Comparison of ENCODE assay signal across 14 cellular contexts in genomic region chr11:102464859-102465500, GRCh38. TPM values are rescaled to one million over a fixed set of nuclear protein-coding genes. Genes with fewer than 3 reads are reported as not detected.
A peak's percentile ranks its signal among the peaks of the same experiment; 100 is the strongest.
DNase-seq lines count a peak whose midpoint lies in the region; ATAC-seq, FAIRE-seq and TF ChIP-seq lines count a peak whose summit lies in the region.
"Had no signal": no experiment of that assay in that cellular context is flagged by ENCODE, and none has a peak within 500 bp of the region (broad histone marks: within the 10 kb centered on the region; RNA-seq: fewer than 3 reads in every experiment).

No MANE protein-coding gene starts in this region.

- H3K9me3 Mint-ChIP-seq in activated T-helper 17 cell treated with anti-CD3 and anti-CD28 coated beads, Interleukin-2, amount 50 U/mL, for 72 hours: no peaks in the 10 kb centered on the region
- H3K9me3 Mint-ChIP-seq: activated CD4-positive, alpha-beta memory T cell treated with anti-CD3 and anti-CD28 coated beads, Interleukin-2, amount 10 ng/mL, durations not matched to agents 7 days and 5 days; H9; neural crest cell had no signal

- no peaks in the 10 kb centered on the region for H3K36me3 Mint-ChIP-seq in activated T-helper 17 cell treated with anti-CD3 and anti-CD28 coated beads, Interleukin-2, amount 50 U/mL, for 72 hours (ENCODE audit: low read depth)

- no peaks in the 10 kb centered on the region for H3K27me3 Mint-ChIP-seq in activated T-helper 17 cell treated with anti-CD3 and anti-CD28 coated beads, Interleukin-2, amount 50 U/mL, for 72 hours
- H3K27me3 Mint-ChIP-seq: activated CD4-positive, alpha-beta memory T cell treated with anti-CD3 and anti-CD28 coated beads, Interleukin-2, amount 10 ng/mL, durations not matched to agents 7 days and 5 days had no signal

- no peak for TF ChIP-seq POLR2A in H54 (IDR thresholded peaks at IDR 0.05; ENCODE audit: low read depth, low read length)

- no peak overlapping the region for H3K27ac ChIP-seq in substantia nigra (ENCODE audit: low read depth, low read length, poor library complexity, severe bottlenecking)
- H3K27ac ChIP-seq: hepatocyte, transverse colon had no signal

- FAIRE-seq in H54 (lab: Jason Lieb, UNC): no peak

- ATAC-seq in GM18499 (IDR thresholded peaks at IDR 0.05; ENCODE audit: insufficient read depth, unreplicated experiment) (peak; percentile 50), GM19395 (IDR thresholded peaks at IDR 0.05; ENCODE audit: unreplicated experiment) (peak; percentile 59), HG03520 (IDR thresholded peaks at IDR 0.05; ENCODE audit: unreplicated experiment) (peak; percentile 39), GM19328 (IDR thresholded peaks at IDR 0.05; ENCODE audit: unreplicated experiment) (no peak)
- peak; percentile 71 for ATAC-seq in activated T-helper 17 cell treated with anti-CD3 and anti-CD28 coated beads, Interleukin-2, amount 50 U/mL, for 72 hours (replicated peaks)

- no peak for TF ChIP-seq CTCF in GM13977 (IDR thresholded peaks at IDR 0.05; ENCODE audit: extremely low read depth, insufficient read depth, missing control alignments)

- peaks cover 29% of the 10 kb centered on the region for H3K4me1 Mint-ChIP-seq in activated T-helper 17 cell treated with anti-CD3 and anti-CD28 coated beads, Interleukin-2, amount 50 U/mL, for 72 hours
- H3K4me1 Mint-ChIP-seq: H9, neural crest cell had no signal

- in situ Hi-C loops in GM13977 (cut with MboI; ENCODE audit: low pct_unique_long_range_greater_than_20kb, low sequenced_read_pairs, unreplicated experiment): no loop called here

- H3K27ac Mint-ChIP-seq in activated T-helper 17 cell treated with anti-CD3 and anti-CD28 coated beads, Interleukin-2, amount 50 U/mL, for 72 hours: peak overlapping the region; percentile 10
- H3K27ac Mint-ChIP-seq: activated CD4-positive, alpha-beta memory T cell treated with anti-CD3 and anti-CD28 coated beads, Interleukin-2, amount 10 ng/mL, durations not matched to agents 7 days and 5 days; H9 had no signal

- DNase-seq in H54 (ENCODE audit: insufficient read length, low spot score) (no peak), GM13977 (ENCODE audit: low spot score) (no peak), substantia nigra (lab: John Stamatoyannopoulos, UW) (no peak)
- DNase-seq: activated CD4-positive, alpha-beta memory T cell treated with anti-CD3 and anti-CD28 coated beads, Interleukin-2, amount 10 ng/mL, durations not matched to agents 7 days and 5 days; erythroblast; H9; transverse colon had no signal

- H3K4me3 Mint-ChIP-seq in activated T-helper 17 cell treated with anti-CD3 and anti-CD28 coated beads, Interleukin-2, amount 50 U/mL, for 72 hours: peak overlapping the region; percentile 53
- H3K4me3 Mint-ChIP-seq: activated CD4-positive, alpha-beta memory T cell treated with anti-CD3 and anti-CD28 coated beads, Interleukin-2, amount 10 ng/mL, durations not matched to agents 7 days and 5 days; H9; neural crest cell had no signal

RNA-seq across cellular contexts. Expression of gene TMEM123, which starts 12.4 kb away (rescaled TPM):
- total RNA-seq in activated T-helper 17 cell treated with anti-CD3 and anti-CD28 coated beads, Interleukin-2, amount 50 U/mL, for 72 hours: 100 to 1,000 TPM; 140 to 209 TPM
